Comparison of ENCODE assay signal across 33 cellular contexts in the genomic region with DNA sequence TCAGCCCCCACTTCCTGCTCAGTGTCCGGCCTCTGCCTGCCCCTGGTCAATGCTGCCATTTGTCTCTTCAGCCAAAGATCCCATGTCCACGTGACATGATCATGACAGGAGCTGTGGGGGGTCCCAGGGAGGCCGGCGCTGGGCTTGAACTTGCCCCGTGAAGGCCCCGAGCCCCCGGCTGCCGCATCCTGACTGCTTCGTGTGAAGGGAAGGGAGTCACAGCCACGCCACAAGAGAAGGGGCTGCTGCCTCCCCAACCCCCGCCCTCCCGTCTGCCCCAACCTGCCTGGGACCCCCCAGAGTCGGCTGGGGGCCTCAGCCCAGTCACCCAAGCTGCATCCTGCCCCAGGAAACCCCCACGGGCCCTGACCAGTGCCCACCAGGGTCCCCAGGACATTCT. TPM values are rescaled to one million over a fixed set of nuclear protein-coding genes. Genes with fewer than 3 reads are reported as not detected.
"Had no signal": no experiment of that assay in that cellular context is flagged by ENCODE, and none has a peak within 500 bp of the region (broad histone marks: within the 10 kb centered on the region; RNA-seq: fewer than 3 reads in every experiment).

No MANE protein-coding gene starts in this region.

- DNase-seq: MG63, MM.1S, MV-4-11, NCI-H1048, NCI-H1092, NCI-H1092 treated with DMSO at 0.1 percent for 48 hours, NCI-H1105, NCI-H1105 treated with DMSO at 0.1 percent for 48 hours, NCI-H1417, NCI-H1417 treated with DMSO at 0.1 percent for 48 hours, NCI-H1436, NCI-H1436 treated with DMSO at 0.1 percent for 48 hours, NCI-H146, NCI-H1694, NCI-H1694 treated with DMSO at 0.1 percent for 48 hours, NCI-H187, NCI-H187 treated with DMSO at 0.1 percent for 48 hours, NCI-H1930, NCI-H2029, NCI-H2029 treated with DMSO at 0.1 percent for 48 hours, NCI-H2081, NCI-H2081 treated with DMSO at 0.1 percent for 48 hours, NCI-H2107, NCI-H2171, NCI-H2227 treated with DMSO at 0.1 percent for 48 hours, NCI-H226, NCI-H446 treated with DMSO at 0.1 percent for 48 hours, NCI-H510A had no signal

- H3K4me3 ChIP-seq: MG63 had no signal

- H3K36me3 ChIP-seq: MG63 had no signal

- H3K27ac ChIP-seq: KMS-11 had no signal

- H3K4me2 ChIP-seq: KMS-11 had no signal

- H3K9ac ChIP-seq: KMS-11 had no signal

RNA-seq across cellular contexts. Expression of a gene that starts 14.3 kb away (rescaled TPM):
- total RNA-seq: M059J, MCF 10A had no signal

RNA-seq across cellular contexts. Expression of a gene that starts 37.8 kb away (rescaled TPM):
- total RNA-seq: LHCN-M2, M059J, MCF 10A, NCI-H460 had no signal
